Comparison of ENCODE assay signal across 19 cellular contexts in the genomic region with DNA sequence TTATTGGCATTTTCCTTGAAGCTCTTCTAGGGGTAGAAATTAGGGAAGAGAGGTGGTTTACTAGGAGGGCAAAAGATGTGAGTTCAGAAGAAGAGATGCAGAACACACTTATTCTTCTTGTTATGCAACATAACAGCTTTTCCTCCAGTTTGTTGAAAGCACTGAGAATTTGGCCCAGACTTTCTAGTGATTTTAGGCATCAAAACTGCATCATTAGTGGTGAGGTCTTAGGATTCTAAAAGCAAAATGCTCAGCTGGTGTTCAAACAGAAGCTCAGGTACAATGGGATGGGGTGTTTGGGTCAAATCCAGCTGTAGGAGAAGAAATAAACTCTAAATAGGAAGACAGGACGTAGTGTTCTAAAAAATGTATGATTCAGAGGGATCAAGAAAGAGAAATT.
"Had no signal": no experiment of that assay in that cellular context is flagged by ENCODE, and none has a peak within 500 bp of the region (broad histone marks: within the 10 kb centered on the region; RNA-seq: fewer than 3 reads in every experiment).

No MANE protein-coding gene starts in this region.

- H3K4me3 Mint-ChIP-seq: effector memory CD8-positive, alpha-beta T cell; immature natural killer cell; mesothelial cell of epicardium; naive B cell had no signal

- DNase-seq: dermis blood vessel endothelial cell; effector CD8-positive, alpha-beta T cell; effector memory CD8-positive, alpha-beta T cell; foreskin keratinocyte; heart left ventricle; hypothalamus; immature natural killer cell; left cardiac atrium; left lung; left ventricle myocardium superior; lower lobe of right lung; mesenchymal stem cell; mucosa of descending colon; naive B cell had no signal

- H3K36me3 ChIP-seq: esophagus muscularis mucosa, gastroesophageal sphincter, heart left ventricle, left lung, lower lobe of right lung had no signal

- H3K27ac ChIP-seq: coronary artery, esophagus muscularis mucosa, foreskin keratinocyte, gastroesophageal sphincter, heart left ventricle, hepatocyte, left lung, lower lobe of right lung had no signal

- H3K27ac Mint-ChIP-seq: effector memory CD8-positive, alpha-beta T cell; immature natural killer cell; mesothelial cell of epicardium had no signal

- H3K4me1 ChIP-seq: esophagus muscularis mucosa, foreskin keratinocyte, gastroesophageal sphincter, heart left ventricle, left lung, lower lobe of right lung had no signal

- H3K36me3 Mint-ChIP-seq: immature natural killer cell, mesothelial cell of epicardium, naive B cell had no signal

- H3K9me3 ChIP-seq: esophagus muscularis mucosa, gastroesophageal sphincter, left lung, lower lobe of right lung, mucosa of descending colon had no signal

- H3K4me3 ChIP-seq: coronary artery, esophagus muscularis mucosa, gastroesophageal sphincter, heart left ventricle, hepatocyte, left lung, lower lobe of right lung, mucosa of descending colon had no signal

- H3K27me3 Mint-ChIP-seq: effector memory CD8-positive, alpha-beta T cell; naive B cell had no signal

- H3K4me1 Mint-ChIP-seq: immature natural killer cell, mesothelial cell of epicardium, naive B cell had no signal

- H3K27me3 ChIP-seq: esophagus muscularis mucosa, foreskin keratinocyte, gastroesophageal sphincter, heart left ventricle, hepatocyte, left lung had no signal
